In the genomic region with DNA sequence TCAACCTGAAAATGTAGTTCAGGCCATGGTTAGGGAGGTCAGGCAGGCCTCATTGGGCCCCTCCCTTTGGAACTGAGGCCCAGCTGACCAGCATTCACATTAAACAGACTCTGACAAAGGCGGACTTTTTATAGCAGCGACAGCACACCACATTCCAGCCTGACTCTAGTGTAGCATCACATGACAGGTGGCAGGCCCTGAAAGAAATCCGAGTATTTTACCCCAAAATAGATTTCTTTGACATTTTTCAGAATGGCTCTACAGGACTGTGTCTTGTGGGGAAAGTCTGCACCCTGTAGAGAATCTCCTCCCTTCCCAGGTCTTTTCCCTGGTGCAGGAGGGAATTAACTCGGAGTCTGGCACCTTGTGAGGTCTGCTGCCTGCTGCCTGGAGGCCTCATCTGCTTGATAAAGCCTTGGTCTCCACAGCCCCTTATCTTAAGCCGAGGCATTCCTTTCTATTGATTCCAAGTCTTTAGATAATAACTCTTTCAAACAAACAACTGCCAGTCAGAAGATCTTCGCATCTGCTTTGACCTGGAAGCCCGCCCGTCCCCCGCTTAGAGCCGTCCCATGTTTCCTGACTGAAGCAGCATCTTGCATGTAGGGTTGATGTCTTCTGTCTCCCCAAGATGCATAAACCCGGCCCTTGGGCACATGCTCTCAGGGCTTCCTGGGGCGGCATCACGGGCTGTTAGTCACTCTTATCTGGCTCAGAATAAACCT, we compare ENCODE assay signal across 17 cellular contexts. TPM values are rescaled to one million over a fixed set of nuclear protein-coding genes. Genes with fewer than 3 reads are reported as not detected.
A peak's percentile ranks its signal among the peaks of the same experiment; 100 is the strongest.
DNase-seq lines count a peak whose midpoint lies in the region; ATAC-seq and TF ChIP-seq lines count a peak whose summit lies in the region.
"Had no signal": no experiment of that assay in that cellular context is flagged by ENCODE, and none has a peak within 500 bp of the region (broad histone marks: within the 10 kb centered on the region; RNA-seq: fewer than 3 reads in every experiment).

No MANE protein-coding gene starts in this region.

- H3K27me3 ChIP-seq in HUES48 (ENCODE audit: control insufficient read depth, insufficient read depth, low read length): no peaks in the 10 kb centered on the region
- no peaks in the 10 kb centered on the region for H3K27me3 ChIP-seq in dorsolateral prefrontal cortex
- no peaks in the 10 kb centered on the region for H3K27me3 ChIP-seq in psoas muscle (ENCODE audit: insufficient read depth in 3 of 3, low read length in 2 of 3)
- H3K27me3 ChIP-seq: BE2C, breast epithelium, ovary had no signal

- DNase-seq in dorsolateral prefrontal cortex: peak in 3 of 10 donors; percentile 57 to 68 (median 66)
- DNase-seq in iPS-NIHi7 (ENCODE audit: extremely low spot score): peak; percentile 75
- no peak for DNase-seq in psoas muscle
- DNase-seq in NCI-H748 (lab: John Stamatoyannopoulos, UW; ENCODE audit: unreplicated experiment): no peak
- DNase-seq in MCF 10A (ENCODE audit: unreplicated experiment): no peak
- DNase-seq in NCI-H2196 treated with DMSO at 0.1 percent for 48 hours (lab: John Stamatoyannopoulos, UW; ENCODE audit: unreplicated experiment): no peak
- DNase-seq: activated CD4-positive, alpha-beta T cell treated with anti-CD3 and anti-CD28 coated beads for 4 hours; activated T-cell treated with anti-CD3 and anti-CD28 coated beads, Interleukin-2, amount 50 U/mL, for 72 hours; BE2C; NCI-H1930; ovary had no signal

- H3K27me3 Mint-ChIP-seq in MCF 10A (ENCODE audit: insufficient read depth, unreplicated experiment): no peaks in the 10 kb centered on the region
- H3K27me3 Mint-ChIP-seq: stimulated activated memory B cell treated with anti-CD40 and anti-IgM and Interleukin-4, amounts not matched to agents 10 μg/mL and 1 μg/mL and 100 μg/mL, for 72 hours had no signal

- no peaks in the 10 kb centered on the region for H3K4me1 Mint-ChIP-seq in MCF 10A (ENCODE audit: insufficient read depth, unreplicated experiment)
- H3K4me1 Mint-ChIP-seq: stimulated activated memory B cell treated with anti-CD40 and anti-IgM and Interleukin-4, amounts not matched to agents 10 μg/mL and 1 μg/mL and 100 μg/mL, for 72 hours had no signal

- TF ChIP-seq CTCF in dorsolateral prefrontal cortex (IDR thresholded peaks at IDR 0.05 in 54 of 56, conservative IDR thresholded peaks at IDR 0.05 in 2 of 56; ENCODE audit: low read depth in 1 of 56, partially characterized antibody in 56 of 56) (peak in 1 of 56 donors; percentile 17), psoas muscle (IDR thresholded peaks at IDR 0.05) (no peak), MCF 10A (IDR thresholded peaks at IDR 0.05; ENCODE audit: unreplicated experiment) (no peak)

- POLR2A ChIA-PET in MCF 10A (lab: Yijun Ruan, JAX): no interaction called here

- H3K4me3 Mint-ChIP-seq in MCF 10A (ENCODE audit: unreplicated experiment): no peak overlapping the region
- H3K4me3 Mint-ChIP-seq: activated T-cell treated with anti-CD3 and anti-CD28 coated beads, Interleukin-2, amount 50 U/mL, for 72 hours; stimulated activated memory B cell treated with anti-CD40 and anti-IgM and Interleukin-4, amounts not matched to agents 10 μg/mL and 1 μg/mL and 100 μg/mL, for 72 hours had no signal

- H3K9ac ChIP-seq in HUES48 (ENCODE audit: low read depth, low read length): 0 out of 2 replicates have a peak overlapping the region, but pooled peaks have one; percentile 5
- H3K9ac ChIP-seq: KMS-11 had no signal

- H3K9me3 ChIP-seq in HUES48 (ENCODE audit: control insufficient read depth, insufficient read depth, low read length): no peaks in the 10 kb centered on the region
- no peaks in the 10 kb centered on the region for H3K9me3 ChIP-seq in psoas muscle
- H3K9me3 ChIP-seq: BE2C, breast epithelium, ovary had no signal

- H3K36me3 Mint-ChIP-seq in MCF 10A (ENCODE audit: insufficient read depth, unreplicated experiment): peaks cover 20% of the 10 kb centered on the region

- peak overlapping the region; percentile 92 for H3K27ac ChIP-seq in HUES48 (ENCODE audit: low read depth, low read length)
- peak overlapping the region; percentile 20 to 94 (median 84) for H3K27ac ChIP-seq in dorsolateral prefrontal cortex
- no peak overlapping the region for H3K27ac ChIP-seq in psoas muscle
- H3K27ac ChIP-seq: breast epithelium, KMS-11, ovary had no signal

- H3K36me3 ChIP-seq in HUES48 (ENCODE audit: control insufficient read depth, insufficient read depth, low read length): peaks cover 6% of the 10 kb centered on the region
- H3K36me3 ChIP-seq in psoas muscle (ENCODE audit: insufficient read depth in 1 of 2, low read depth in 1 of 2): peaks cover 0 to 46% of the 10 kb centered on the region in 2 donors
- H3K36me3 ChIP-seq: breast epithelium, ovary had no signal

- BruUV-seq in MCF 10A (replicated peaks; lab: Mats Ljungman, UMichigan): no TSS peak

- no peak overlapping the region for H3K27ac Mint-ChIP-seq in MCF 10A (ENCODE audit: low read depth, unreplicated experiment)
- H3K27ac Mint-ChIP-seq: activated T-cell treated with anti-CD3 and anti-CD28 coated beads, Interleukin-2, amount 50 U/mL, for 72 hours; stimulated activated memory B cell treated with anti-CD40 and anti-IgM and Interleukin-4, amounts not matched to agents 10 μg/mL and 1 μg/mL and 100 μg/mL, for 72 hours had no signal

- 68 to 83% (median 79%) methylated on average over 13 of the region's 13 CpGs for WGBS in psoas muscle, 3 donors

- intact Hi-C loops in dorsolateral prefrontal cortex (cut with DNase I): no loop called here
- intact Hi-C loops in psoas muscle (cut with DNase I): no loop called here
- intact Hi-C loops in MCF 10A (cut with micrococcal nuclease): no loop called here

- H3K4me3 ChIP-seq in HUES48 (ENCODE audit: low read depth, low read length): no peak overlapping the region
- peak overlapping the region in 2 of 59 donors; percentile 6 to 9 for H3K4me3 ChIP-seq in dorsolateral prefrontal cortex
- H3K4me3 ChIP-seq in psoas muscle: no peak overlapping the region
- H3K4me3 ChIP-seq: breast epithelium, ovary had no signal

- ATAC-seq in psoas muscle: peak in 3 of 4 donors; percentile 39 to 53 (median 42)
- ATAC-seq in GM19328 (IDR thresholded peaks at IDR 0.05; ENCODE audit: unreplicated experiment): no peak
- ATAC-seq: activated T-cell treated with anti-CD3 and anti-CD28 coated beads, Interleukin-2, amount 50 U/mL, for 72 hours; esophagus mucosa; stimulated activated memory B cell treated with anti-CD40 and anti-IgM and Interleukin-4, amounts not matched to agents 10 μg/mL and 1 μg/mL and 100 μg/mL, for 72 hours had no signal

- no peaks in the 10 kb centered on the region for H3K9me3 Mint-ChIP-seq in MCF 10A (ENCODE audit: unreplicated experiment)
- H3K9me3 Mint-ChIP-seq: activated T-cell treated with anti-CD3 and anti-CD28 coated beads, Interleukin-2, amount 50 U/mL, for 72 hours; stimulated activated memory B cell treated with anti-CD40 and anti-IgM and Interleukin-4, amounts not matched to agents 10 μg/mL and 1 μg/mL and 100 μg/mL, for 72 hours had no signal

- CTCF ChIA-PET in MCF 10A (lab: Yijun Ruan, JAX): no interaction called here

- peaks cover 19% of the 10 kb centered on the region for H3K4me1 ChIP-seq in HUES48 (ENCODE audit: control insufficient read depth, insufficient read depth, low read length)
- no peaks in the 10 kb centered on the region for H3K4me1 ChIP-seq in psoas muscle
- H3K4me1 ChIP-seq: BE2C, breast epithelium had no signal

RNA-seq across cellular contexts. Expression of gene CAPN15, which starts 44.0 kb away (rescaled TPM):
- total RNA-seq in dorsolateral prefrontal cortex: 10 to 100 TPM; 18.8 to 69.8 (median 34.2) TPM
- 10 to 100 TPM; 15.5 to 32.1 (median 26.8) TPM for total RNA-seq in psoas muscle
- polyA plus RNA-seq in psoas muscle: 10 to 100 TPM; 14.9 to 26.4 (median 22.6) TPM
- 68.2 and 81.1 TPM in 2 replicates for total RNA-seq in MCF 10A (2022)

RNA-seq across cellular contexts. Expression of gene RAB11FIP3, which starts 58.1 kb away (rescaled TPM):
- total RNA-seq in dorsolateral prefrontal cortex: 100 to 1,000 TPM in 110 of 120 experiments, 10 to 100 TPM in 10; 84.7 to 179 (median 116) TPM
- total RNA-seq in psoas muscle: 10 to 100 TPM; 44.7 to 89.5 (median 71.5) TPM
- 10 to 100 TPM; 20.3 to 26.1 (median 26.1) TPM for polyA plus RNA-seq in psoas muscle
- 37.5 and 40.6 TPM in 2 replicates for total RNA-seq in MCF 10A (2022)
